ENCODE assay signal across 18 cellular contexts in the genomic region with DNA sequence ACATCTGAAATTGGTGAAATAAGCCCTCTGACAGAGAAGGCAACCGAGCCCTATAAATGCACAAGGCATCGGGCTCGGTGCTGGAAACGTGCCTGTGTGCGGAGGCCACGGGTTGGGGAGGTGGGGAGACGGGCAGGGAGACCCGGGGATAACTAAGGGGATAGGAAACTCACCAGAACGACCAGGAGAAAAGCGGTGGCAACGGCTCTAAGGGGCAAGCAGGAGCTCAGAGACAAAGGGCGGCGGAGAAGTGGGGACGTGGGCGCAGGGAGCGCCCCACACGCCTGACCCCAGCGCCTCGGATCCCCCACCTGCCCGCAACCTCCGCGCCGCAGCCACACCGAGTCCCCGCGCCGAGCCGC. TPM values are rescaled to one million over a fixed set of nuclear protein-coding genes. Genes with fewer than 3 reads are reported as not detected.
A peak's percentile ranks its signal among the peaks of the same experiment; 100 is the strongest.
DNase-seq lines count a peak whose midpoint lies in the region; ATAC-seq and TF ChIP-seq lines count a peak whose summit lies in the region.
"Had no signal": no experiment of that assay in that cellular context is flagged by ENCODE, and none has a peak within 500 bp of the region (broad histone marks: within the 10 kb centered on the region; RNA-seq: fewer than 3 reads in every experiment).

No MANE protein-coding gene starts in this region.

- H3K27me3 Mint-ChIP-seq in endodermal cell (ENCODE audit: insufficient read depth) = peaks cover 49% of the 10 kb centered on the region
- peaks cover 64% of the 10 kb centered on the region for H3K27me3 Mint-ChIP-seq in neural crest cell (ENCODE audit: low read depth)

- TF ChIP-seq CTCF in left ventricle myocardium inferior (IDR thresholded peaks at IDR 0.05; ENCODE audit: borderline replicate concordance) (no peak), heart right ventricle (IDR thresholded peaks at IDR 0.05) (no peak), endodermal cell (conservative IDR thresholded peaks at IDR 0.05) (no peak), neural crest cell (conservative IDR thresholded peaks at IDR 0.05) (no peak), GM10248 (IDR thresholded peaks at IDR 0.05; ENCODE audit: control extremely low read depth, extremely low read depth, low read depth, missing control alignments) (no peak)

- H3K9me3 ChIP-seq in left ventricle myocardium inferior (replicated peaks) = no peaks in the 10 kb centered on the region
- H3K9me3 ChIP-seq in heart right ventricle = no peaks in the 10 kb centered on the region
- H3K9me3 ChIP-seq in endodermal cell (ENCODE audit: control insufficient read depth, low read length) = no peaks in the 10 kb centered on the region

- H3K27ac Mint-ChIP-seq in endodermal cell (no peak overlapping the region), neural crest cell (ENCODE audit: unreplicated experiment) (peak overlapping the region; percentile 38)
- H3K27ac Mint-ChIP-seq: activated CD8-positive, alpha-beta memory T cell treated with anti-CD3 and anti-CD28 coated beads, Interleukin-2, amount 10 ng/mL, durations not matched to agents 7 days and 5 days; natural killer cell treated with Interleukin-12 subunit alpha and Interleukin-12 subunit beta and Interleukin-15 and Interleukin-18, amount 100 ng/mL, for 72 hours had no signal

- H3K9me3 Mint-ChIP-seq in endodermal cell = peaks cover 5% of the 10 kb centered on the region
- no peaks in the 10 kb centered on the region for H3K9me3 Mint-ChIP-seq in neural crest cell
- H3K9me3 Mint-ChIP-seq: natural killer cell treated with Interleukin-12 subunit alpha and Interleukin-12 subunit beta and Interleukin-15 and Interleukin-18, amount 100 ng/mL, for 72 hours had no signal

- H3K4me3 Mint-ChIP-seq in endodermal cell = peak overlapping the region; percentile 59
- peak overlapping the region; percentile 89 for H3K4me3 Mint-ChIP-seq in neural crest cell
- H3K4me3 Mint-ChIP-seq: activated CD8-positive, alpha-beta memory T cell treated with anti-CD3 and anti-CD28 coated beads, Interleukin-2, amount 10 ng/mL, durations not matched to agents 7 days and 5 days; natural killer cell treated with Interleukin-12 subunit alpha and Interleukin-12 subunit beta and Interleukin-15 and Interleukin-18, amount 100 ng/mL, for 72 hours had no signal

- no peak for DNase-seq in left ventricle myocardium inferior
- DNase-seq in heart right ventricle = no peak
- DNase-seq in endodermal cell = peak; percentile 75
- DNase-seq in neural crest cell (ENCODE audit: low read depth, low spot score) = no peak
- DNase-seq in NCI-H2171 treated with DMSO at 0.1 percent for 48 hours (lab: John Stamatoyannopoulos, UW) = no peak
- DNase-seq in NOMO-1 treated with DMSO at 0.1 percent for 48 hours (lab: John Stamatoyannopoulos, UW; ENCODE audit: unreplicated experiment) = no peak
- DNase-seq in GM10248 (ENCODE audit: extremely low spot score) = no peak
- DNase-seq in T-helper 2 cell = no peak
- DNase-seq: activated CD8-positive, alpha-beta memory T cell treated with anti-CD3 and anti-CD28 coated beads, Interleukin-2, amount 10 ng/mL, durations not matched to agents 7 days and 5 days; dermis blood vessel endothelial cell; DMS153; NCI-H2107 had no signal

- intact Hi-C loops in left ventricle myocardium inferior (cut with micrococcal nuclease) (no loop called here), heart right ventricle (cut with DNase I) (no loop called here)

- peaks cover 89% of the 10 kb centered on the region for H3K27me3 ChIP-seq in left ventricle myocardium inferior (ENCODE audit: low read depth)
- peaks cover 6 to 91% (median 71%) of the 10 kb centered on the region in 7 donors for H3K27me3 ChIP-seq in heart right ventricle
- H3K27me3 ChIP-seq in endodermal cell (ENCODE audit: control insufficient read depth, insufficient read depth, low read length, poor library complexity, severe bottlenecking) = peaks cover 41% of the 10 kb centered on the region

- 1 to 2% methylated on average over 23 to 28 of the region's 28 CpGs for WGBS in heart right ventricle, 2 donors
- 4 to 9% methylated on average over 10 to 28 of the region's 28 CpGs for WGBS in endodermal cell (ENCODE audit: insufficient coverage in 1 of 2, insufficient read length in 1 of 2), 2 experiments

- no peak for ATAC-seq in heart right ventricle
- ATAC-seq: activated CD8-positive, alpha-beta memory T cell treated with anti-CD3 and anti-CD28 coated beads, Interleukin-2, amount 10 ng/mL, durations not matched to agents 7 days and 5 days; GM12878; natural killer cell treated with Interleukin-12 subunit alpha and Interleukin-12 subunit beta and Interleukin-15 and Interleukin-18, amount 100 ng/mL, for 72 hours had no signal

- POLR2A ChIA-PET in GM10248 (lab: Yijun Ruan, JAX) = no interaction called here

- H3K36me3 ChIP-seq in left ventricle myocardium inferior (no peaks in the 10 kb centered on the region), heart right ventricle (no peaks in the 10 kb centered on the region), endodermal cell (ENCODE audit: control insufficient read depth, insufficient read depth, low read length) (no peaks in the 10 kb centered on the region)

- H3K9ac ChIP-seq in endodermal cell (ENCODE audit: extremely low read depth, low read length, poor library complexity, severe bottlenecking) = no peak overlapping the region

- no peak overlapping the region for H3K27ac ChIP-seq in left ventricle myocardium inferior (replicated peaks)
- no peak overlapping the region for H3K27ac ChIP-seq in heart right ventricle
- no peak overlapping the region for H3K27ac ChIP-seq in endodermal cell (ENCODE audit: low read depth, low read length)
- H3K27ac ChIP-seq: SK-N-MC had no signal

- H3K4me1 ChIP-seq in left ventricle myocardium inferior = peaks cover 4% of the 10 kb centered on the region
- no peaks in the 10 kb centered on the region for H3K4me1 ChIP-seq in heart right ventricle
- no peaks in the 10 kb centered on the region for H3K4me1 ChIP-seq in endodermal cell (ENCODE audit: control insufficient read depth, insufficient read depth, low read length)

- H3K4me3 ChIP-seq in left ventricle myocardium inferior (peak overlapping the region; percentile 35), heart right ventricle (no peak overlapping the region), endodermal cell (ENCODE audit: low read length) (no peak overlapping the region)
- H3K4me3 ChIP-seq: GM12878, SK-N-MC had no signal

- H3K4me1 Mint-ChIP-seq in endodermal cell = no peaks in the 10 kb centered on the region
- H3K4me1 Mint-ChIP-seq in neural crest cell = peaks cover 9% of the 10 kb centered on the region
- H3K4me1 Mint-ChIP-seq: activated CD8-positive, alpha-beta memory T cell treated with anti-CD3 and anti-CD28 coated beads, Interleukin-2, amount 10 ng/mL, durations not matched to agents 7 days and 5 days had no signal

- CTCF ChIA-PET in GM10248 (lab: Yijun Ruan, JAX) = no interaction called here

- H3K36me3 Mint-ChIP-seq in endodermal cell (ENCODE audit: low read depth) (no peaks in the 10 kb centered on the region), neural crest cell (ENCODE audit: low read depth) (no peaks in the 10 kb centered on the region)
- H3K36me3 Mint-ChIP-seq: activated CD8-positive, alpha-beta memory T cell treated with anti-CD3 and anti-CD28 coated beads, Interleukin-2, amount 10 ng/mL, durations not matched to agents 7 days and 5 days; natural killer cell treated with Interleukin-12 subunit alpha and Interleukin-12 subunit beta and Interleukin-15 and Interleukin-18, amount 100 ng/mL, for 72 hours had no signal

RNA-seq across cellular contexts. Expression of a gene that starts 0.5 kb away (rescaled TPM):
- total RNA-seq in left ventricle myocardium inferior = not detected
- total RNA-seq in heart right ventricle = not detected
- not detected for polyA plus RNA-seq in heart right ventricle
- total RNA-seq in endodermal cell = 1 to 10 TPM in 1 of 2 donors, under 1 TPM in 1; 0.86 to 3.1 TPM
- polyA plus RNA-seq in endodermal cell (2013, experiment 1 of 2) = 1.4 TPM
- 0.66 TPM for polyA plus RNA-seq in endodermal cell (2013, experiment 2 of 2)
- total RNA-seq in neural crest cell = 7.0 and 8.2 TPM in 2 replicates
- total RNA-seq: activated CD8-positive, alpha-beta memory T cell treated with anti-CD3 and anti-CD28 coated beads, Interleukin-2, amount 10 ng/mL, durations not matched to agents 7 days and 5 days; dermis blood vessel endothelial cell; GM12878; LHCN-M2; natural killer cell treated with Interleukin-12 subunit alpha and Interleukin-12 subunit beta and Interleukin-15 and Interleukin-18, amount 100 ng/mL, for 72 hours; urinary bladder had no signal
- polyA plus RNA-seq: AG04450, urinary bladder had no signal

RNA-seq across cellular contexts. Expression of a gene that starts 37.8 kb away (rescaled TPM):
- total RNA-seq in left ventricle myocardium inferior (not detected), heart right ventricle (not detected), endodermal cell (not detected), neural crest cell (not detected in 2 replicates)
- not detected for polyA plus RNA-seq in heart right ventricle
- polyA plus RNA-seq in endodermal cell (2013, experiment 1 of 2) = not detected
- polyA plus RNA-seq in endodermal cell (2013, experiment 2 of 2) = not detected
- total RNA-seq: activated CD8-positive, alpha-beta memory T cell treated with anti-CD3 and anti-CD28 coated beads, Interleukin-2, amount 10 ng/mL, durations not matched to agents 7 days and 5 days; dermis blood vessel endothelial cell; GM12878; LHCN-M2; natural killer cell treated with Interleukin-12 subunit alpha and Interleukin-12 subunit beta and Interleukin-15 and Interleukin-18, amount 100 ng/mL, for 72 hours; urinary bladder had no signal
- polyA plus RNA-seq: AG04450, GM12878, urinary bladder had no signal
